ENCODE assay signal across 16 cellular contexts in genomic region chr6:70823651-70824050, GRCh38.
"Had no signal": no experiment of that assay in that cellular context is flagged by ENCODE, and none has a peak within 500 bp of the region (broad histone marks: within the 10 kb centered on the region; RNA-seq: fewer than 3 reads in every experiment).

No MANE protein-coding gene starts in this region.

- H3K27me3 ChIP-seq: ascending aorta, heart left ventricle, right lobe of liver had no signal

- H3K4me1 ChIP-seq: ascending aorta, prostate gland had no signal

- H3K9me3 ChIP-seq: ascending aorta, prostate gland, right lobe of liver had no signal

- FAIRE-seq: endothelial cell of umbilical vein had no signal

- ATAC-seq: activated naive CD8-positive, alpha-beta T cell treated with anti-CD3 and anti-CD28 coated beads, Interleukin-2, amount 50 U/mL, for 24 hours; heart left ventricle; right lobe of liver; stimulated activated memory B cell treated with anti-CD40 and anti-IgM and Interleukin-4, amounts not matched to agents 10 μg/mL and 1 μg/mL and 100 μg/mL, for 72 hours had no signal

- H3K27ac ChIP-seq: ascending aorta, heart left ventricle, left ventricle myocardium inferior, prostate gland, right lobe of liver had no signal

- H3K4me3 ChIP-seq: ascending aorta, heart left ventricle, left ventricle myocardium inferior, prostate gland, right lobe of liver had no signal

- DNase-seq: activated CD4-positive, alpha-beta T cell treated with anti-CD3 and anti-CD28 coated beads, Interleukin-2, amount 10 ng/mL, durations not matched to agents 7 days and 5 days; activated CD4-positive, CD25-positive, alpha-beta regulatory T cell; activated CD8-positive, alpha-beta memory T cell treated with anti-CD3 and anti-CD28 coated beads for 24 hours; activated naive CD4-positive, alpha-beta T cell treated with Interleukin-2 at 50 U/mL for 16 hours; activated naive CD8-positive, alpha-beta T cell treated with anti-CD3 and anti-CD28 coated beads, Interleukin-2, amount 50 U/mL, for 24 hours; foreskin melanocyte; heart left ventricle; islet precursor cell; left ventricle myocardium inferior; occipital lobe; right lobe of liver; trophoblast cell had no signal

- H3K36me3 ChIP-seq: ascending aorta, heart left ventricle, left ventricle myocardium inferior, prostate gland, right lobe of liver had no signal
